25 cellular contexts compared by ENCODE assay signal in the genomic region with DNA sequence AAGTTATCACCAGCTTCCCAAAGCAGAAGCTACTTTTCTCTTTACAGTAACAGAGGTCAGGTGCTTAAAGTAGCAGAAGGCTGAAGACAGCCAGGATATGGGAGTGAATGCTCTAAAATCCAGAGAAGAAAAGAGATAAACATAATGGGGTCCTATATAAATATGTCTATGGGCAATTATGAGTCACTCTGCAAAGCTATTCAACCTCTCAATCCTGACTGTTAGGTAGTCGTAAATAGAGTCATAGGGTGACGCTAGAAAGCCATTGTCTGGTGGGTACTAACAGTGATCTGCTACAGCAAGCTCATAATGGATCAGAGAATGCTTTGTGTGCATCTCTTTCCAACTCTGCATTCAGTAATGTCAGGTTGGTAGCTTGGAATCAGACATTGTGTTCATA. TPM values are rescaled to one million over a fixed set of nuclear protein-coding genes. Genes with fewer than 3 reads are reported as not detected.
DNase-seq lines count a peak whose midpoint lies in the region; ATAC-seq and TF ChIP-seq lines count a peak whose summit lies in the region.
"Had no signal": no experiment of that assay in that cellular context is flagged by ENCODE, and none has a peak within 500 bp of the region (broad histone marks: within the 10 kb centered on the region; RNA-seq: fewer than 3 reads in every experiment).

No MANE protein-coding gene starts in this region.

- no peak overlapping the region for H2AFZ ChIP-seq in SK-N-SH (ENCODE audit: low read depth)

- peaks cover 0 to 9% of the 10 kb centered on the region in 2 experiments; a peak in 1 of 4 replicates for H3K4me1 ChIP-seq in SK-N-SH (ENCODE audit: control insufficient read depth in 1 of 2, insufficient read depth in 2 of 2, low read depth in 1 of 2, low read length in 1 of 2)

- H3K9ac ChIP-seq in SK-N-SH: no peak overlapping the region

- TF ChIP-seq POLR2A in GM18505 (IDR thresholded peaks at IDR 0.05; ENCODE audit: borderline replicate concordance, extremely low read depth, insufficient read depth, insufficient read length): no peak

- no peaks in the 10 kb centered on the region for H3K27me3 ChIP-seq in SK-N-SH (ENCODE audit: insufficient read depth)
- H3K27me3 ChIP-seq: neutrophil, SJSA1 had no signal

- no peak overlapping the region for H3K4me3 ChIP-seq in SK-N-SH (ENCODE audit: low read depth in 2 of 2, low read length in 1 of 2)
- H3K4me3 ChIP-seq: lower lobe of right lung, prostate gland, SJSA1 had no signal

- no peaks in the 10 kb centered on the region for H4K20me1 ChIP-seq in SK-N-SH (ENCODE audit: insufficient read depth)

- no peak overlapping the region for H3K4me3 Mint-ChIP-seq in T-helper 17 cell
- H3K4me3 Mint-ChIP-seq: activated naive CD4-positive, alpha-beta T cell treated with anti-CD3 and anti-CD28 coated beads, Interleukin-2, amount 10 ng/mL, durations not matched to agents 7 days and 5 days; activated T-helper 1 cell treated with anti-CD3 and anti-CD28 coated beads, Interleukin-12 subunit alpha, Interleukin-12 subunit beta, Interleukin-2, Interleukin-4 antibody, amounts not matched to agents 30 ng/mL and 10 ng/mL and 1 ng/mL, durations not matched to agents 14 hours and 24 hours and 36 hours; brain; CD4-positive, CD25-positive, alpha-beta regulatory T cell; stimulated activated naive B cell treated with anti-CD40 and anti-IgM and Interleukin-4, amounts not matched to agents 10 μg/mL and 1 μg/mL and 100 μg/mL, for 72 hours had no signal

- POLR2A ChIA-PET in SK-N-SH (lab: Yijun Ruan, JAX): no interaction called here

- no peak overlapping the region for H3K27ac ChIP-seq in SK-N-SH (ENCODE audit: low read depth in 2 of 2, low read length in 1 of 2)
- H3K27ac ChIP-seq: lower lobe of right lung, neutrophil, prostate gland, SJSA1 had no signal

- H3K9me2 ChIP-seq in SK-N-SH: no peaks in the 10 kb centered on the region

- no peaks in the 10 kb centered on the region for H3K79me2 ChIP-seq in SK-N-SH (ENCODE audit: insufficient read depth)

- no peaks in the 10 kb centered on the region for H3K36me3 ChIP-seq in SK-N-SH (replicated peaks in 1 of 2; ENCODE audit: control insufficient read depth in 1 of 2, insufficient read depth in 2 of 2, low read length in 1 of 2)
- H3K36me3 ChIP-seq: lower lobe of right lung, neutrophil, prostate gland, SJSA1 had no signal

- H3K9me3 ChIP-seq in SK-N-SH: no peaks in the 10 kb centered on the region
- H3K9me3 ChIP-seq in T-helper 17 cell (ENCODE audit: control insufficient read depth, low read length, poor library complexity, severe bottlenecking): no peaks in the 10 kb centered on the region
- H3K9me3 ChIP-seq: lower lobe of right lung, neutrophil, prostate gland, SJSA1 had no signal

- TF ChIP-seq RAD21 in SK-N-SH (IDR thresholded peaks at IDR 0.05; ENCODE audit: low read length): no peak

- no peaks in the 10 kb centered on the region for H3F3A ChIP-seq in SK-N-SH (replicated peaks; ENCODE audit: insufficient read depth)

- peaks cover 30% of the 10 kb centered on the region for H3K27me3 Mint-ChIP-seq in T-helper 17 cell
- H3K27me3 Mint-ChIP-seq: activated naive CD4-positive, alpha-beta T cell treated with anti-CD3 and anti-CD28 coated beads, Interleukin-2, amount 10 ng/mL, durations not matched to agents 7 days and 5 days; brain; CD4-positive, CD25-positive, alpha-beta regulatory T cell; stimulated activated naive B cell treated with anti-CD40 and anti-IgM and Interleukin-4, amounts not matched to agents 10 μg/mL and 1 μg/mL and 100 μg/mL, for 72 hours had no signal

- DNase-seq in NCI-H345 (lab: John Stamatoyannopoulos, UW) (peak; percentile 64), NCI-H345 treated with DMSO at 0.1 percent for 48 hours (lab: John Stamatoyannopoulos, UW; ENCODE audit: unreplicated experiment) (no peak), NCI-H69 (lab: John Stamatoyannopoulos, UW) (peak; percentile 87), iris pigment epithelial cell (ENCODE audit: low read depth) (peak; percentile 37), HCEC 1CT (no peak), SK-N-SH (no peak), T-helper 17 cell (no peak)
- DNase-seq: activated CD4-positive, alpha-beta T cell treated with anti-CD3 and anti-CD28 coated beads, Interleukin-2, amount 50 U/mL, for 48 hours; activated naive CD4-positive, alpha-beta T cell treated with anti-CD3 and anti-CD28 coated beads, Interleukin-2, amount 10 ng/mL, durations not matched to agents 7 days and 5 days; CD4-positive, CD25-positive, alpha-beta regulatory T cell; GOT3; lower lobe of right lung; NCI-H2107; NCI-H510A; RPMI8226; stimulated activated CD4-positive, alpha-beta T cell treated with anti-CD3 and anti-CD28 coated beads, Interleukin-15, amount 100 ng/mL, for 24 hours; stimulated activated naive B cell treated with anti-CD40 and anti-IgM and Interleukin-4, amounts not matched to agents 10 μg/mL and 1 μg/mL and 100 μg/mL, for 72 hours; T-helper 1 cell had no signal

- ATAC-seq in GM18505 (IDR thresholded peaks at IDR 0.05; ENCODE audit: unreplicated experiment) (no peak), T-helper 17 cell (no peak)
- ATAC-seq: activated CD4-positive, CD25-positive, alpha-beta regulatory T cell treated with anti-CD3 and anti-CD28 coated beads, Interleukin-2, amount 50 U/mL, for 24 hours; lower lobe of right lung; stimulated activated naive B cell treated with anti-CD40 and anti-IgM and Interleukin-4, amounts not matched to agents 10 μg/mL and 1 μg/mL and 100 μg/mL, for 72 hours had no signal

- no peak overlapping the region for H3K27ac Mint-ChIP-seq in T-helper 17 cell
- H3K27ac Mint-ChIP-seq: activated naive CD4-positive, alpha-beta T cell treated with anti-CD3 and anti-CD28 coated beads, Interleukin-2, amount 10 ng/mL, durations not matched to agents 7 days and 5 days; activated T-helper 1 cell treated with anti-CD3 and anti-CD28 coated beads, Interleukin-12 subunit alpha, Interleukin-12 subunit beta, Interleukin-2, Interleukin-4 antibody, amounts not matched to agents 30 ng/mL and 10 ng/mL and 1 ng/mL, durations not matched to agents 14 hours and 24 hours and 36 hours; CD4-positive, CD25-positive, alpha-beta regulatory T cell; stimulated activated naive B cell treated with anti-CD40 and anti-IgM and Interleukin-4, amounts not matched to agents 10 μg/mL and 1 μg/mL and 100 μg/mL, for 72 hours had no signal

- no peaks in the 10 kb centered on the region for H3K4me1 Mint-ChIP-seq in T-helper 17 cell
- H3K4me1 Mint-ChIP-seq: activated naive CD4-positive, alpha-beta T cell treated with anti-CD3 and anti-CD28 coated beads, Interleukin-2, amount 10 ng/mL, durations not matched to agents 7 days and 5 days; brain; CD4-positive, CD25-positive, alpha-beta regulatory T cell; stimulated activated naive B cell treated with anti-CD40 and anti-IgM and Interleukin-4, amounts not matched to agents 10 μg/mL and 1 μg/mL and 100 μg/mL, for 72 hours had no signal

- H3K36me3 Mint-ChIP-seq in T-helper 17 cell (ENCODE audit: low read depth): no peaks in the 10 kb centered on the region
- H3K36me3 Mint-ChIP-seq: activated naive CD4-positive, alpha-beta T cell treated with anti-CD3 and anti-CD28 coated beads, Interleukin-2, amount 10 ng/mL, durations not matched to agents 7 days and 5 days; brain; CD4-positive, CD25-positive, alpha-beta regulatory T cell; stimulated activated naive B cell treated with anti-CD40 and anti-IgM and Interleukin-4, amounts not matched to agents 10 μg/mL and 1 μg/mL and 100 μg/mL, for 72 hours had no signal

- no peak for TF ChIP-seq EP300 in SK-N-SH (IDR thresholded peaks at IDR 0.05; ENCODE audit: borderline replicate concordance in 1 of 2, low read depth in 1 of 2, low read length in 1 of 2)

- WGBS in SK-N-SH (ENCODE audit: low lambda C conversion rate): 77% methylated on average over 2 of the region's 2 CpGs

- no peak for TF ChIP-seq CTCF in SK-N-SH (IDR thresholded peaks at IDR 0.05)

- CTCF ChIA-PET in SK-N-SH (lab: Yijun Ruan, JAX): interaction anchor here (0.6 to 1.2 kb wide), 3 partner anchors 7 to 740 kb away, joined by 3 to 4 read pairs (median 3); no protein-coding TSS in a partner anchor

- no peak overlapping the region for H3K4me2 ChIP-seq in SK-N-SH

TF ChIP-seq in SK-N-SH, 30 proteins besides CTCF, POLR2A, EP300 and RAD21 (continues in another document):
- TF ChIP-seq, protein P1, sequence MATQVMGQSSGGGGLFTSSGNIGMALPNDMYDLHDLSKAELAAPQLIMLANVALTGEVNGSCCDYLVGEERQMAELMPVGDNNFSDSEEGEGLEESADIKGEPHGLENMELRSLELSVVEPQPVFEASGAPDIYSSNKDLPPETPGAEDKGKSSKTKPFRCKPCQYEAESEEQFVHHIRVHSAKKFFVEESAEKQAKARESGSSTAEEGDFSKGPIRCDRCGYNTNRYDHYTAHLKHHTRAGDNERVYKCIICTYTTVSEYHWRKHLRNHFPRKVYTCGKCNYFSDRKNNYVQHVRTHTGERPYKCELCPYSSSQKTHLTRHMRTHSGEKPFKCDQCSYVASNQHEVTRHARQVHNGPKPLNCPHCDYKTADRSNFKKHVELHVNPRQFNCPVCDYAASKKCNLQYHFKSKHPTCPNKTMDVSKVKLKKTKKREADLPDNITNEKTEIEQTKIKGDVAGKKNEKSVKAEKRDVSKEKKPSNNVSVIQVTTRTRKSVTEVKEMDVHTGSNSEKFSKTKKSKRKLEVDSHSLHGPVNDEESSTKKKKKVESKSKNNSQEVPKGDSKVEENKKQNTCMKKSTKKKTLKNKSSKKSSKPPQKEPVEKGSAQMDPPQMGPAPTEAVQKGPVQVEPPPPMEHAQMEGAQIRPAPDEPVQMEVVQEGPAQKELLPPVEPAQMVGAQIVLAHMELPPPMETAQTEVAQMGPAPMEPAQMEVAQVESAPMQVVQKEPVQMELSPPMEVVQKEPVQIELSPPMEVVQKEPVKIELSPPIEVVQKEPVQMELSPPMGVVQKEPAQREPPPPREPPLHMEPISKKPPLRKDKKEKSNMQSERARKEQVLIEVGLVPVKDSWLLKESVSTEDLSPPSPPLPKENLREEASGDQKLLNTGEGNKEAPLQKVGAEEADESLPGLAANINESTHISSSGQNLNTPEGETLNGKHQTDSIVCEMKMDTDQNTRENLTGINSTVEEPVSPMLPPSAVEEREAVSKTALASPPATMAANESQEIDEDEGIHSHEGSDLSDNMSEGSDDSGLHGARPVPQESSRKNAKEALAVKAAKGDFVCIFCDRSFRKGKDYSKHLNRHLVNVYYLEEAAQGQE (IDR thresholded peaks at IDR 0.05; ENCODE audit: low read depth, low read length): no peak
- TF ChIP-seq NFIC (IDR thresholded peaks at IDR 0.05; ENCODE audit: borderline replicate concordance) (no peak), SIN3A (IDR thresholded peaks at IDR 0.05; ENCODE audit: borderline replicate concordance, low read depth, low read length) (no peak), GABPA (IDR thresholded peaks at IDR 0.05; ENCODE audit: low read depth) (no peak), ELF1 (IDR thresholded peaks at IDR 0.05) (no peak), TCF12 (IDR thresholded peaks at IDR 0.05) (no peak)

RNA-seq across cellular contexts. Expression of a gene that starts 53.5 kb away (rescaled TPM):
- 6.4 and 10.1 TPM in 2 replicates for polyA plus RNA-seq in SK-N-SH (2012; rRNA removed)
- polyA plus RNA-seq in SK-N-SH (2012; cell fraction: cytosol; rRNA removed): 9.0 and 10.7 TPM in 2 replicates
- 9.0 and 21.7 TPM in 2 replicates for polyA plus RNA-seq in SK-N-SH (2012; cell fraction: nucleus; rRNA removed)
- 10 to 100 TPM in 1 of 2 donors, 1 to 10 TPM in 1; 6.7 to 43.2 TPM for total RNA-seq in T-helper 17 cell

Comparison
In these comparisons a context has a peak if more than half of its experiments do, and no peak if none do; other contexts are left out.
1. DNase-seq: peak in NCI-H345 (single experiment), NCI-H69 (single experiment) and iris pigment epithelial cell (single experiment); none in NCI-H345 treated with DMSO at 0.1 percent for 48 hours (single experiment), HCEC 1CT (single experiment), SK-N-SH (single experiment) and T-helper 17 cell (0 of 3).